Comparison of ENCODE assay signal across 17 cellular contexts in genomic region chr10:122145113-122145512, GRCh38.
A peak's percentile ranks its signal among the peaks of the same experiment; 100 is the strongest.
DNase-seq lines count a peak whose midpoint lies in the region; ATAC-seq, FAIRE-seq and TF ChIP-seq lines count a peak whose summit lies in the region.
"Had no signal": no experiment of that assay in that cellular context is flagged by ENCODE, and none has a peak within 500 bp of the region (broad histone marks: within the 10 kb centered on the region; RNA-seq: fewer than 3 reads in every experiment).

No MANE protein-coding gene starts in this region.

- H3K4me3 ChIP-seq in left ventricle myocardium inferior (no peak overlapping the region), right cardiac atrium (ENCODE audit: low read length) (no peak overlapping the region), H1 (ENCODE audit: extremely low read depth in 1 of 4, insufficient read depth in 2 of 4, low read depth in 3 of 4, low read length in 4 of 4) (no peak overlapping the region), psoas muscle (no peak overlapping the region), dorsolateral prefrontal cortex (no peak overlapping the region)
- H3K4me3 ChIP-seq: BLaER1 treated with 17β-estradiol and CSF1 and Interleukin-3, amounts not matched to agents 10 nM and 100 nM; HAP-1 had no signal

- DNase-seq in left ventricle myocardium inferior = no peak
- DNase-seq in right cardiac atrium = no peak
- no peak for DNase-seq in H1 (ENCODE audit: low read depth in 1 of 2, low spot score in 2 of 2)
- no peak for DNase-seq in psoas muscle
- no peak for DNase-seq in activated naive CD4-positive, alpha-beta T cell (lab: John Stamatoyannopoulos, UW)
- DNase-seq in dorsolateral prefrontal cortex = no peak
- DNase-seq in NCI-H146 treated with DMSO at 0.1 percent for 48 hours (lab: John Stamatoyannopoulos, UW; ENCODE audit: unreplicated experiment) = no peak
- DNase-seq: 8988T; CD8-positive, alpha-beta memory T cell; COR-L47; DMS 273 treated with DMSO at 0.1 percent for 48 hours had no signal

- H2BK20ac ChIP-seq in H1 (ENCODE audit: low read length) = no peak overlapping the region

- ATAC-seq in right cardiac atrium = no peak
- no peak for ATAC-seq in psoas muscle

- no peak overlapping the region for H2AFZ ChIP-seq in H1 (ENCODE audit: low read length)

- TF ChIP-seq CTCF in left ventricle myocardium inferior (IDR thresholded peaks at IDR 0.05; ENCODE audit: borderline replicate concordance) (no peak), H1 (IDR thresholded peaks at IDR 0.05; ENCODE audit: control extremely low read depth in 1 of 3, insufficient read depth in 1 of 3, low read depth in 1 of 3, low read length in 3 of 3) (no peak), psoas muscle (IDR thresholded peaks at IDR 0.05) (no peak), dorsolateral prefrontal cortex (IDR thresholded peaks at IDR 0.05 in 54 of 56, conservative IDR thresholded peaks at IDR 0.05 in 2 of 56; ENCODE audit: low read depth in 1 of 56, partially characterized antibody in 56 of 56) (no peak)

- FAIRE-seq in H1 (lab: Jason Lieb, UNC) = no peak
- FAIRE-seq: G401.6, GM12891, GM19239 had no signal

- no peak overlapping the region for H3K14ac ChIP-seq in H1 (ENCODE audit: insufficient read length)

- no peaks in the 10 kb centered on the region for H3K23me2 ChIP-seq in H1 (ENCODE audit: low read depth, low read length)

- H3K9ac ChIP-seq in H1 (replicated peaks in 1 of 4; ENCODE audit: extremely low read depth in 1 of 4, low read depth in 3 of 4, low read length in 3 of 4) = no peak overlapping the region
- H3K9ac ChIP-seq: BLaER1 treated with 17β-estradiol and CSF1 and Interleukin-3, amounts not matched to agents 10 nM and 100 nM had no signal

- no peak overlapping the region for H3K56ac ChIP-seq in H1 (replicated peaks; ENCODE audit: insufficient read length, low read depth, low read length)

- H3K9me3 ChIP-seq in left ventricle myocardium inferior (replicated peaks) = peaks cover 8% of the 10 kb centered on the region
- H3K9me3 ChIP-seq in right cardiac atrium (ENCODE audit: control insufficient read depth, low read length) = no peaks in the 10 kb centered on the region
- peaks cover 4 to 8% of the 10 kb centered on the region in 2 experiments; a peak in 3 of 4 replicates for H3K9me3 ChIP-seq in H1 (ENCODE audit: insufficient read depth in 2 of 2, low read depth in 1 of 2, low read length in 1 of 2)
- no peaks in the 10 kb centered on the region for H3K9me3 ChIP-seq in psoas muscle

- H3K23ac ChIP-seq in H1 (ENCODE audit: insufficient read length) = no peak overlapping the region

- H2BK120ac ChIP-seq in H1 (replicated peaks; ENCODE audit: low read depth, low read length) = no peak overlapping the region

- H4K20me1 ChIP-seq in H1 (replicated peaks in 1 of 2; ENCODE audit: control insufficient read depth in 1 of 2, insufficient read depth in 2 of 2, low read length in 2 of 2) = peaks cover 2 to 4% of the 10 kb centered on the region in 2 experiments
- H4K20me1 ChIP-seq: BLaER1 treated with 17β-estradiol and CSF1 and Interleukin-3, amounts not matched to agents 10 nM and 100 nM had no signal

- no peak overlapping the region for H2BK5ac ChIP-seq in H1 (ENCODE audit: low read depth, low read length)

- H3K27ac ChIP-seq in left ventricle myocardium inferior (replicated peaks) (peak overlapping the region; percentile 91), right cardiac atrium (ENCODE audit: low read length) (no peak overlapping the region), H1 (ENCODE audit: low read depth, low read length) (no peak overlapping the region), psoas muscle (peak overlapping the region; percentile 88), dorsolateral prefrontal cortex (no peak overlapping the region)
- H3K27ac ChIP-seq: HL-60 had no signal

- H3K79me1 ChIP-seq in H1 (ENCODE audit: low read depth, low read length) = peaks cover 3% of the 10 kb centered on the region; the same call in 1 of the 2 replicates

- H3K36me3 ChIP-seq in left ventricle myocardium inferior (peaks cover 26% of the 10 kb centered on the region), H1 (ENCODE audit: control insufficient read depth in 2 of 4, insufficient read depth in 4 of 4, low read length in 3 of 4) (peaks cover 2 to 11% (median 4%) of the 10 kb centered on the region in 4 experiments; a peak in 5 of 8 replicates), psoas muscle (ENCODE audit: insufficient read depth in 1 of 2, low read depth in 1 of 2) (peaks cover 4 to 33% of the 10 kb centered on the region in 2 donors)
- H3K36me3 ChIP-seq: BLaER1 treated with 17β-estradiol and CSF1 and Interleukin-3, amounts not matched to agents 10 nM and 100 nM; HAP-1 had no signal

- H3K27me3 ChIP-seq in left ventricle myocardium inferior (ENCODE audit: low read depth) = no peaks in the 10 kb centered on the region
- no peaks in the 10 kb centered on the region for H3K27me3 ChIP-seq in right cardiac atrium (ENCODE audit: control insufficient read depth, insufficient read depth)
- H3K27me3 ChIP-seq in H1 (replicated peaks in 1 of 4; ENCODE audit: control insufficient read depth in 3 of 4, extremely low read depth in 1 of 4, insufficient read depth in 3 of 4, low read length in 3 of 4) = no peaks in the 10 kb centered on the region
- no peaks in the 10 kb centered on the region for H3K27me3 ChIP-seq in psoas muscle (ENCODE audit: insufficient read depth in 3 of 3, low read length in 2 of 3)
- no peaks in the 10 kb centered on the region for H3K27me3 ChIP-seq in dorsolateral prefrontal cortex
- H3K27me3 ChIP-seq: BLaER1 treated with 17β-estradiol and CSF1 and Interleukin-3, amounts not matched to agents 10 nM and 100 nM had no signal

- no peak for TF ChIP-seq RAD21 in H1 (IDR thresholded peaks at IDR 0.05 in 1 of 2, conservative IDR thresholded peaks at IDR 0.05 in 1 of 2; ENCODE audit: low read depth in 2 of 2, low read length in 2 of 2)

- no peak for TF ChIP-seq EP300 in H1 (IDR thresholded peaks at IDR 0.05; ENCODE audit: borderline replicate concordance in 1 of 2, low read depth in 2 of 2, low read length in 2 of 2)

- no peak overlapping the region for H3K4ac ChIP-seq in H1 (replicated peaks; ENCODE audit: insufficient read length, low read depth, low read length)

- 99% methylated on average over 2 of the region's 2 CpGs for WGBS in right cardiac atrium
- WGBS in H1 (ENCODE audit: extremely low coverage in 1 of 2, insufficient coverage in 1 of 2, insufficient read length in 1 of 2, insufficient replicate concordance in 2 of 2, low coverage in 1 of 2, low lambda C conversion rate in 2 of 2, missing lambda C conversion rate in 1 of 2), 2 experiments = 93% methylated on average over 2 of the region's 2 CpGs; no CpG with 5 or more reads in 1 of the 2 experiments
- 97 to 100% (median 99%) methylated on average over 2 of the region's 2 CpGs for WGBS in psoas muscle, 3 donors

- H3K4me1 ChIP-seq in left ventricle myocardium inferior (peaks cover 78% of the 10 kb centered on the region), right cardiac atrium (ENCODE audit: control insufficient read depth, insufficient read depth, low read length) (peaks cover 32% of the 10 kb centered on the region), H1 (replicated peaks in 1 of 4; ENCODE audit: control insufficient read depth in 3 of 4, insufficient read depth in 4 of 4, low read length in 3 of 4) (peaks cover 0 to 18% (median 4%) of the 10 kb centered on the region in 4 experiments; a peak in 5 of 7 replicates), psoas muscle (peaks cover 65% of the 10 kb centered on the region)

- H4K8ac ChIP-seq in H1 (ENCODE audit: extremely low read depth, insufficient read depth, low read length) = no peak overlapping the region

- no peak overlapping the region for H2BK12ac ChIP-seq in H1 (ENCODE audit: low read depth, low read length)

- CTCF ChIA-PET in H1 (lab: Charles Lee; ENCODE audit: partially characterized antibody) = interaction anchor here (0.8 to 6.0 kb wide), 9 partner anchors 11 to 75 kb away, joined by 3 to 65 read pairs (median 4); no protein-coding TSS in a partner anchor

- H3K79me2 ChIP-seq in H1 (ENCODE audit: control insufficient read depth in 1 of 2, insufficient read depth in 2 of 2, low read length in 2 of 2) = peaks cover 0 to 4% of the 10 kb centered on the region in 2 experiments; a peak in 1 of 4 replicates

- H4K91ac ChIP-seq in H1 (replicated peaks; ENCODE audit: insufficient read length, low read length) = no peak overlapping the region

- H3K4me2 ChIP-seq in H1 (ENCODE audit: insufficient read depth in 1 of 2, low read depth in 2 of 2, low read length in 2 of 2) = no peak overlapping the region
- H3K4me2 ChIP-seq: BLaER1 treated with 17β-estradiol and CSF1 and Interleukin-3, amounts not matched to agents 10 nM and 100 nM had no signal

- H2AK5ac ChIP-seq in H1 (ENCODE audit: low read depth, low read length) = no peak overlapping the region

- TF ChIP-seq POLR2A in H1 (IDR thresholded peaks at IDR 0.05; ENCODE audit: control extremely low read depth in 1 of 2, low read depth in 2 of 2, low read length in 2 of 2) = no peak

- intact Hi-C loops in left ventricle myocardium inferior (cut with micrococcal nuclease) = no loop called here
- intact Hi-C loops in right cardiac atrium (cut with DNase I) = loop anchor here in 1 of 4 donors (10.0 kb wide), 1 partner anchor 120 kb away; no protein-coding TSS in a partner anchor
- intact Hi-C loops in psoas muscle (cut with DNase I) = no loop called here
- intact Hi-C loops in dorsolateral prefrontal cortex (cut with DNase I) = loop anchor here (5.0 to 10.0 kb wide), 2 partner anchors 310 to 422 kb away; partner anchors contain the start of gene ARMS2 (in 1 of the 2)

- H3K18ac ChIP-seq in H1 (ENCODE audit: extremely low read depth, low read length) = no peak overlapping the region

- no peak overlapping the region for H4K5ac ChIP-seq in H1 (ENCODE audit: insufficient read length, low read depth, low read length)

- POLR2A ChIA-PET in H1 (lab: Charles Lee; ENCODE audit: partially characterized antibody) = no interaction called here

- H2BK15ac ChIP-seq in H1 (ENCODE audit: low read length) = no peak overlapping the region

TF ChIP-seq in H1, 55 proteins besides CTCF, POLR2A, EP300 and RAD21:
- TF ChIP-seq KDM1A (IDR thresholded peaks at IDR 0.05; ENCODE audit: borderline replicate concordance, low read length) (peak; percentile 86), BACH1 (IDR thresholded peaks at IDR 0.05; ENCODE audit: low read length) (no peak)

Comparison
In these comparisons a context has a peak if more than half of its experiments do, and no peak if none do; other contexts are left out.
1. H3K27ac ChIP-seq: peak in left ventricle myocardium inferior (single experiment) and psoas muscle (single experiment); none in right cardiac atrium (single experiment), H1 (single experiment) and dorsolateral prefrontal cortex (0 of 59).
2. intact Hi-C loops: an anchor here in dorsolateral prefrontal cortex (5.0 to 10.0 kb wide); none called in left ventricle myocardium inferior and psoas muscle.